8 cellular contexts compared by ENCODE assay signal in genomic region chr6:75284285-75285155, GRCh38.
DNase-seq lines count a peak whose midpoint lies in the region; ATAC-seq, FAIRE-seq and TF ChIP-seq lines count a peak whose summit lies in the region.

TSS of gene TMEM30A (minus strand) at chr6:75284792. CDS start at chr6:75284638, 154 bp downstream.

- peak within 1 kb of the TSS; percentile 71 for H3K9ac ChIP-seq in MM.1S (ENCODE audit: low read length)

- H3K4me2 ChIP-seq in MM.1S (ENCODE audit: low read depth, low read length), result peak within 1 kb of the TSS; percentile 83

- ATAC-seq in stimulated activated naive CD8-positive, alpha-beta T cell treated with anti-CD3 and anti-CD28 coated beads, Interleukin-15, amount 100 ng/mL, for 72 hours, result peak; percentile 94

- DNase-seq in HCEC 1CT (peak; percentile 99), MM.1S (peak; percentile 98), SHP77 treated with DMSO at 0.1 percent for 48 hours (lab: John Stamatoyannopoulos, UW) (peak; percentile 95), fibroblast of the conjunctiva (ENCODE audit: low read depth) (peak; percentile 99), nephron progenitor cell (peak; percentile 94)
- peak; percentile 99 for DNase-seq in activated effector memory CD4-positive, alpha-beta T cell treated with anti-CD3 and anti-CD28 coated beads, Interleukin-2, amount 50 U/mL, for 16 hours
- DNase-seq in stimulated activated naive CD8-positive, alpha-beta T cell treated with anti-CD3 and anti-CD28 coated beads, Interleukin-15, amount 100 ng/mL, for 72 hours, result peak; percentile 94 to 98

- H3K9me3 ChIP-seq in MM.1S (replicated peaks; ENCODE audit: insufficient read depth, low read length), result no peaks in the 10 kb centered on the region

- H3K36me3 Mint-ChIP-seq in nephron progenitor cell (ENCODE audit: low read depth), result peaks cover 4% of the 10 kb centered on the region

- H4K20me1 ChIP-seq in MM.1S (ENCODE audit: insufficient read depth, low read length), result peaks cover 5% of the 10 kb centered on the region; the same call in 1 of the 2 replicates

- H3K4me1 Mint-ChIP-seq in nephron progenitor cell, result peaks cover 24% of the 10 kb centered on the region
- peaks cover 34% of the 10 kb centered on the region for H3K4me1 Mint-ChIP-seq in stimulated activated naive CD8-positive, alpha-beta T cell treated with anti-CD3 and anti-CD28 coated beads, Interleukin-15, amount 100 ng/mL, for 72 hours

- H3F3A ChIP-seq in MM.1S (ENCODE audit: insufficient read depth, low read length), result peaks cover 6% of the 10 kb centered on the region

- no peaks in the 10 kb centered on the region for H3K27me3 ChIP-seq in MM.1S (replicated peaks; ENCODE audit: insufficient read depth, low read length)

- H2AFZ ChIP-seq in MM.1S (ENCODE audit: low read length), result peak within 1 kb of the TSS; percentile 77

- peak within 1 kb of the TSS; percentile 85 for H3K4me3 ChIP-seq in MM.1S (ENCODE audit: low read length)

- no peak within 1 kb of the TSS for H3K27ac Mint-ChIP-seq in nephron progenitor cell
- H3K27ac Mint-ChIP-seq in stimulated activated naive CD8-positive, alpha-beta T cell treated with anti-CD3 and anti-CD28 coated beads, Interleukin-15, amount 100 ng/mL, for 72 hours, result no peak within 1 kb of the TSS

- peak; percentile 99 for FAIRE-seq in G401.6 (lab: Jason Lieb, UNC)

- no peaks in the 10 kb centered on the region for H3K27me3 Mint-ChIP-seq in nephron progenitor cell (ENCODE audit: low read depth, poor library complexity)
- H3K27me3 Mint-ChIP-seq in stimulated activated naive CD8-positive, alpha-beta T cell treated with anti-CD3 and anti-CD28 coated beads, Interleukin-15, amount 100 ng/mL, for 72 hours, result no peaks in the 10 kb centered on the region

- H3K9me2 ChIP-seq in MM.1S (replicated peaks; ENCODE audit: insufficient read depth, low read length), result no peaks in the 10 kb centered on the region

- H3K36me3 ChIP-seq in MM.1S (replicated peaks; ENCODE audit: insufficient read depth, low read length), result no peaks in the 10 kb centered on the region

- peak within 1 kb of the TSS; percentile 72 for H3K27ac ChIP-seq in MM.1S (ENCODE audit: low read length)

- peaks cover 13% of the 10 kb centered on the region for H3K4me1 ChIP-seq in MM.1S (ENCODE audit: low read length)

- no peak for TF ChIP-seq CTCF in MM.1S (IDR thresholded peaks at IDR 0.05; ENCODE audit: low read length)
- no peak for TF ChIP-seq CTCF in nephron progenitor cell (IDR thresholded peaks at IDR 0.05)

- H3K4me3 Mint-ChIP-seq in nephron progenitor cell, result no peak within 1 kb of the TSS
- no peak within 1 kb of the TSS for H3K4me3 Mint-ChIP-seq in stimulated activated naive CD8-positive, alpha-beta T cell treated with anti-CD3 and anti-CD28 coated beads, Interleukin-15, amount 100 ng/mL, for 72 hours

- H3K79me2 ChIP-seq in MM.1S (ENCODE audit: low read length), result peaks cover 51% of the 10 kb centered on the region

- no peaks in the 10 kb centered on the region for H3K9me3 Mint-ChIP-seq in nephron progenitor cell
- H3K9me3 Mint-ChIP-seq in stimulated activated naive CD8-positive, alpha-beta T cell treated with anti-CD3 and anti-CD28 coated beads, Interleukin-15, amount 100 ng/mL, for 72 hours, result no peaks in the 10 kb centered on the region

Comparison
In these comparisons a context has a peak if more than half of its experiments do, and no peak if none do; other contexts are left out.
1. Peak in every context shown above with its lines: DNase-seq, ATAC-seq, H3K4me3 ChIP-seq and H3K27ac ChIP-seq.